Comparison of ENCODE assay signal across 26 cellular contexts in genomic region chr20:20856956-20857355, GRCh38.
"Had no signal": no experiment of that assay in that cellular context is flagged by ENCODE, and none has a peak within 500 bp of the region (broad histone marks: within the 10 kb centered on the region; RNA-seq: fewer than 3 reads in every experiment).

No MANE protein-coding gene starts in this region.

- H3K9me3 Mint-ChIP-seq: nephron; stimulated activated effector memory CD8-positive, alpha-beta T cell treated with anti-CD3 and anti-CD28 coated beads, Interleukin-12 subunit alpha, Interleukin-12 subunit beta, amount 100 ng/mL, for 72 hours; stimulated activated naive CD8-positive, alpha-beta T cell treated with anti-CD3 and anti-CD28 coated beads, Interleukin-15, Interleukin-2, amounts not matched to agents 100 ng/mL and 50 ng/mL, for 24 hours; type B pancreatic cell had no signal

- H3K27ac Mint-ChIP-seq: naive thymus-derived CD8-positive, alpha-beta T cell; nephron; stimulated activated effector memory CD8-positive, alpha-beta T cell treated with anti-CD3 and anti-CD28 coated beads, Interleukin-12 subunit alpha, Interleukin-12 subunit beta, amount 100 ng/mL, for 72 hours; stimulated activated naive CD8-positive, alpha-beta T cell treated with anti-CD3 and anti-CD28 coated beads, Interleukin-15, Interleukin-2, amounts not matched to agents 100 ng/mL and 50 ng/mL, for 24 hours; type B pancreatic cell had no signal

- H3K4me1 ChIP-seq: pancreas, prostate gland, uterus had no signal

- H3K4me3 ChIP-seq: left lung, lower lobe of right lung, pancreas, prostate gland, spleen, tibial nerve, uterus had no signal

- ATAC-seq: left lung; lower lobe of right lung; naive thymus-derived CD8-positive, alpha-beta T cell; pancreas; right cardiac atrium; sciatic nerve; stimulated activated effector memory CD8-positive, alpha-beta T cell treated with anti-CD3 and anti-CD28 coated beads, Interleukin-12 subunit alpha, Interleukin-12 subunit beta, amount 100 ng/mL, for 72 hours had no signal

- H3K36me3 ChIP-seq: left lung, lower lobe of right lung, pancreas, prostate gland, spleen, tibial nerve, uterus had no signal

- H3K27ac ChIP-seq: left lung, lower lobe of right lung, pancreas, prostate gland, spleen, tibial nerve, uterus had no signal

- DNase-seq: kidney glomerular epithelial cell; left cardiac atrium; left lung; lower lobe of right lung; mammary epithelial cell; mesenchymal stem cell; naive thymus-derived CD8-positive, alpha-beta T cell; nucleus accumbens; pancreas; posterior cingulate gyrus; retina; right cardiac atrium; small intestine; spleen; stimulated activated CD4-positive, alpha-beta T cell treated with anti-CD3 and anti-CD28 coated beads, Interleukin-4, amount 100 ng/mL, for 24 hours; stimulated activated naive CD4-positive, alpha-beta T cell; substantia nigra; uterus had no signal

- H3K36me3 Mint-ChIP-seq: naive thymus-derived CD8-positive, alpha-beta T cell; stimulated activated effector memory CD8-positive, alpha-beta T cell treated with anti-CD3 and anti-CD28 coated beads, Interleukin-12 subunit alpha, Interleukin-12 subunit beta, amount 100 ng/mL, for 72 hours; type B pancreatic cell had no signal

- H3K4me1 Mint-ChIP-seq: naive thymus-derived CD8-positive, alpha-beta T cell; nephron; neural crest cell; stimulated activated effector memory CD8-positive, alpha-beta T cell treated with anti-CD3 and anti-CD28 coated beads, Interleukin-12 subunit alpha, Interleukin-12 subunit beta, amount 100 ng/mL, for 72 hours had no signal

- H3K27me3 ChIP-seq: pancreas, tibial nerve, uterus had no signal

- H3K4me3 Mint-ChIP-seq: naive thymus-derived CD8-positive, alpha-beta T cell; nephron; neural crest cell; stimulated activated effector memory CD8-positive, alpha-beta T cell treated with anti-CD3 and anti-CD28 coated beads, Interleukin-12 subunit alpha, Interleukin-12 subunit beta, amount 100 ng/mL, for 72 hours; stimulated activated naive CD8-positive, alpha-beta T cell treated with anti-CD3 and anti-CD28 coated beads, Interleukin-15, Interleukin-2, amounts not matched to agents 100 ng/mL and 50 ng/mL, for 24 hours; type B pancreatic cell had no signal

- H3K9me3 ChIP-seq: left lung, lower lobe of right lung, pancreas, prostate gland, tibial nerve, uterus had no signal
